Comparison of ENCODE assay signal across 7 cellular contexts in genomic region chr15:77994893-77995536, GRCh38.
A peak's percentile ranks its signal among the peaks of the same experiment; 100 is the strongest.
DNase-seq lines count a peak whose midpoint lies in the region; ATAC-seq and TF ChIP-seq lines count a peak whose summit lies in the region.
"Not testable (repeated sequence)": the region's sequence is repeated elsewhere in the genome, so short reads cannot be mapped to it uniquely, and the experiment has no call there.

No MANE protein-coding gene starts in this region.

- not testable (repeated sequence) for H2BK12ac ChIP-seq in trophoblast cell (ENCODE audit: low read length)

- H2AFZ ChIP-seq in DND-41 (ENCODE audit: low read depth, low read length); OCI-LY7 (ENCODE audit: low read length); trophoblast cell (ENCODE audit: insufficient read depth, low read length, poor library complexity): not testable (repeated sequence)

- not testable (repeated sequence) for BruUV-seq in OCI-LY7 (replicated peaks; lab: Mats Ljungman, UMichigan)

- not testable (repeated sequence) for H4K12ac ChIP-seq in trophoblast cell (ENCODE audit: low read depth, low read length)

- H3K14ac ChIP-seq in trophoblast cell (ENCODE audit: low read length), result not testable (repeated sequence)

- H3K23ac ChIP-seq in trophoblast cell (ENCODE audit: low read length), result not testable (repeated sequence)

- H3K79me1 ChIP-seq in trophoblast cell (ENCODE audit: low read length), result peaks cover 13% of the 10 kb centered on the region

- not testable (repeated sequence) for DNase-seq in DND-41; epithelial cell of prostate (ENCODE audit: low read depth, low spot score)
- DNase-seq in HT1080 (ENCODE audit: low read depth) (peak; percentile 84), OCI-LY7 (ENCODE audit: low spot score) (peak; percentile 63), amniotic epithelial cell (ENCODE audit: low read depth) (peak; percentile 84), right cardiac atrium (peak in 2 of 3 donors; percentile 73 to 82), trophoblast cell (peak; percentile 92 to 98)

- H3K27me3 ChIP-seq in DND-41 (ENCODE audit: insufficient read depth, low read length, poor library complexity); right cardiac atrium (ENCODE audit: control insufficient read depth, insufficient read depth); trophoblast cell (ENCODE audit: insufficient read depth, low read length): not testable (repeated sequence)

- not testable (repeated sequence) for H4K20me1 ChIP-seq in DND-41 (ENCODE audit: insufficient read depth, low read length); OCI-LY7 (ENCODE audit: insufficient read depth, low read length)

- H2BK120ac ChIP-seq in trophoblast cell (ENCODE audit: insufficient read depth, low read length, poor library complexity), result not testable (repeated sequence)

- not testable (repeated sequence) for H3K4ac ChIP-seq in trophoblast cell (ENCODE audit: low read depth, low read length)

- H3K79me2 ChIP-seq in DND-41 (ENCODE audit: insufficient read depth, low read length); OCI-LY7 (ENCODE audit: insufficient read depth, low read depth, low read length); trophoblast cell (ENCODE audit: control insufficient read depth, insufficient read depth, low read length, poor library complexity): not testable (repeated sequence)

- H3K4me2 ChIP-seq in DND-41 (ENCODE audit: insufficient read depth, low read length); trophoblast cell (ENCODE audit: low read length): not testable (repeated sequence)
- H3K4me2 ChIP-seq in OCI-LY7 (ENCODE audit: low read length), result 0 out of 2 replicates have a peak overlapping the region, but pooled peaks have one; percentile 14

- not testable (repeated sequence) for H3K9me3 ChIP-seq in DND-41 (ENCODE audit: insufficient read depth, low read length, severe bottlenecking); OCI-LY7 (ENCODE audit: low read length); right cardiac atrium (ENCODE audit: control insufficient read depth, low read length); trophoblast cell (ENCODE audit: insufficient read depth, low read depth, low read length)

- H3K18ac ChIP-seq in trophoblast cell (ENCODE audit: low read length), result not testable (repeated sequence)

- H3K4me1 ChIP-seq in DND-41 (ENCODE audit: insufficient read depth, low read length) (peaks cover 12% of the 10 kb centered on the region), OCI-LY7 (ENCODE audit: insufficient read depth, low read length, poor library complexity, severe bottlenecking) (peaks cover 51% of the 10 kb centered on the region), right cardiac atrium (ENCODE audit: control insufficient read depth, insufficient read depth, low read length) (peaks cover 23% of the 10 kb centered on the region), trophoblast cell (ENCODE audit: control insufficient read depth in 1 of 2, insufficient read depth in 2 of 2, low read length in 2 of 2) (peaks cover 19 to 22% of the 10 kb centered on the region in 2 experiments)

- not testable (repeated sequence) for H3K4me3 ChIP-seq in DND-41 (ENCODE audit: low read depth in 1 of 2, low read length in 2 of 2); OCI-LY7 (ENCODE audit: low read depth, low read length, poor library complexity, severe bottlenecking); right cardiac atrium (ENCODE audit: low read length); trophoblast cell (ENCODE audit: low read depth, low read length)

- 46% methylated on average over 15 of the region's 15 CpGs for WGBS in right cardiac atrium
- no CpG with 5 or more reads among the region's 15 CpGs for WGBS in trophoblast cell (ENCODE audit: extremely low coverage, insufficient coverage, insufficient read length)

- H3K9me2 ChIP-seq in OCI-LY7 (ENCODE audit: insufficient read depth, low read length), result not testable (repeated sequence)

- not testable (repeated sequence) for H3K27ac ChIP-seq in DND-41 (ENCODE audit: low read length); right cardiac atrium (ENCODE audit: low read length); trophoblast cell (ENCODE audit: low read depth, low read length)
- H3K27ac ChIP-seq in OCI-LY7 (ENCODE audit: low read depth, low read length, poor library complexity, severe bottlenecking) (peak overlapping the region; percentile 82), epithelial cell of prostate (peak overlapping the region; percentile 87)

- CTCF ChIA-PET in OCI-LY7 (lab: Charles Lee; ENCODE audit: unreplicated experiment), result interaction anchor here (1.5 kb wide), 1 partner anchor 36 kb away, joined by 3 read pairs; no protein-coding TSS in a partner anchor

- ATAC-seq in DND-41 (ENCODE audit: insufficient read depth, low read depth), result not testable (repeated sequence)
- ATAC-seq in right cardiac atrium, result peak; percentile 30 to 53

- peaks cover 25% of the 10 kb centered on the region for H3K36me3 ChIP-seq in DND-41 (ENCODE audit: insufficient read depth, low read length)
- H3K36me3 ChIP-seq in OCI-LY7 (ENCODE audit: insufficient read depth, low read length), result peaks cover 20% of the 10 kb centered on the region; the same call in 1 of the 2 replicates
- peaks cover 7 to 12% of the 10 kb centered on the region in 2 experiments for H3K36me3 ChIP-seq in trophoblast cell (ENCODE audit: control insufficient read depth in 1 of 2, insufficient read depth in 2 of 2, low read length in 2 of 2)

- H2BK5ac ChIP-seq in trophoblast cell (ENCODE audit: low read depth, low read length, poor library complexity), result not testable (repeated sequence)

- H3K9ac ChIP-seq in DND-41 (ENCODE audit: low read depth, low read length); trophoblast cell (ENCODE audit: low read length): not testable (repeated sequence)

- H4K91ac ChIP-seq in trophoblast cell (ENCODE audit: low read depth, low read length), result not testable (repeated sequence)

- H4K8ac ChIP-seq in trophoblast cell (ENCODE audit: low read depth, low read length), result not testable (repeated sequence)

- POLR2A ChIA-PET in OCI-LY7 (lab: Charles Lee), result interaction anchor here (0.9 kb wide), 1 partner anchor 87 kb away, joined by 3 read pairs; no protein-coding TSS in a partner anchor

- intact Hi-C loops in OCI-LY7 (cut with micrococcal nuclease; ENCODE audit: unreplicated experiment), result loop anchor here (1.0 kb wide), 1 partner anchor 36 kb away; no protein-coding TSS in a partner anchor
- intact Hi-C loops in right cardiac atrium (cut with DNase I), result not testable (repeated sequence)

- TF ChIP-seq CTCF in DND-41 (IDR thresholded peaks at IDR 0.05; ENCODE audit: borderline replicate concordance, extremely low read depth, low read length, poor library complexity, severe bottlenecking), result peak; percentile 30
- TF ChIP-seq CTCF in OCI-LY7 (conservative IDR thresholded peaks at IDR 0.05; ENCODE audit: low read length), result peak; percentile 69

- H2AK5ac ChIP-seq in trophoblast cell (ENCODE audit: low read length), result not testable (repeated sequence)
